In genomic region chr2:42792583-42793313, GRCh38 we compare ENCODE assay signal across 8 cellular contexts. TPM values are rescaled to one million over a fixed set of nuclear protein-coding genes. Genes with fewer than 3 reads are reported as not detected.
DNase-seq lines count a peak whose midpoint lies in the region; ATAC-seq and TF ChIP-seq lines count a peak whose summit lies in the region.

Gene HAAO, minus strand, starts transcription at chr2:42792583. Its CDS starts 47 bp downstream, at chr2:42792536.

- POLR2A ChIA-PET in CD4-positive, alpha-beta T cell (lab: Charles Lee) = interaction anchor here (5.6 kb wide), 1 partner anchor 18 kb away, joined by 44 read pairs; no protein-coding TSS in a partner anchor

- intact Hi-C loops in CD4-positive, alpha-beta T cell (cut with DNase I, micrococcal nuclease) = no loop called here

- no peak within 1 kb of the TSS for H3K27ac ChIP-seq in CD4-positive, alpha-beta T cell (ENCODE audit: low read depth, low read length)

- H3K4me3 Mint-ChIP-seq in CD4-positive, alpha-beta T cell = peak within 1 kb of the TSS; percentile 89

- peak within 1 kb of the TSS; percentile 60 for H3K4me3 ChIP-seq in epithelial cell of proximal tubule (ENCODE audit: low read depth, low read length)
- peak within 1 kb of the TSS; percentile 42 for H3K4me3 ChIP-seq in mucosa of stomach (ENCODE audit: low read length)

- ATAC-seq in CD4-positive, alpha-beta T cell (ENCODE audit: poor library complexity) = peak; percentile 60
- peak; percentile 41 for ATAC-seq in GM19395 (IDR thresholded peaks at IDR 0.05; ENCODE audit: unreplicated experiment)
- ATAC-seq in GM18870 (IDR thresholded peaks at IDR 0.05; ENCODE audit: unreplicated experiment) = no peak

- H3K9ac ChIP-seq in mucosa of stomach (ENCODE audit: low read length) = peak within 1 kb of the TSS; percentile 69

- H3K27me3 Mint-ChIP-seq in CD4-positive, alpha-beta T cell = peaks cover 48% of the 10 kb centered on the region

- DNase-seq in CD4-positive, alpha-beta T cell = no peak
- DNase-seq in NCI-H69 (lab: John Stamatoyannopoulos, UW) = peak; percentile 40
- DNase-seq in epithelial cell of proximal tubule (ENCODE audit: low read depth) = no peak
- no peak for DNase-seq in amniotic stem cell (lab: John Stamatoyannopoulos, UW)
- no peak for DNase-seq in SHP77 treated with DMSO at 0.1 percent for 48 hours (lab: John Stamatoyannopoulos, UW)

- no peaks in the 10 kb centered on the region for H3K9me3 Mint-ChIP-seq in CD4-positive, alpha-beta T cell

- peaks cover 30% of the 10 kb centered on the region for H3K4me1 Mint-ChIP-seq in CD4-positive, alpha-beta T cell (ENCODE audit: low read depth)

- H3K4me1 ChIP-seq in mucosa of stomach (ENCODE audit: control insufficient read depth, insufficient read depth, low read length) = peaks cover 12% of the 10 kb centered on the region

- no peaks in the 10 kb centered on the region for H3K9me3 ChIP-seq in CD4-positive, alpha-beta T cell (ENCODE audit: control insufficient read depth, low read length)
- H3K9me3 ChIP-seq in mucosa of stomach (ENCODE audit: control insufficient read depth, low read length) = no peaks in the 10 kb centered on the region

- H3K36me3 Mint-ChIP-seq in CD4-positive, alpha-beta T cell (ENCODE audit: low read depth) = no peaks in the 10 kb centered on the region

- CTCF ChIA-PET in CD4-positive, alpha-beta T cell (lab: Charles Lee) = interaction anchor here (0.9 kb wide), 1 partner anchor 8 kb away, joined by 3 read pairs; no protein-coding TSS in a partner anchor

- H3K27ac Mint-ChIP-seq in CD4-positive, alpha-beta T cell = no peak within 1 kb of the TSS

- no peaks in the 10 kb centered on the region for H3K36me3 ChIP-seq in mucosa of stomach (ENCODE audit: control insufficient read depth, insufficient read depth, low read length)

- no peak for TF ChIP-seq CTCF in CD4-positive, alpha-beta T cell (IDR thresholded peaks at IDR 0.05)
- TF ChIP-seq CTCF in epithelial cell of proximal tubule (conservative IDR thresholded peaks at IDR 0.05; ENCODE audit: low read depth, low read length) = no peak

- peaks cover 28% of the 10 kb centered on the region for H3K27me3 ChIP-seq in CD4-positive, alpha-beta T cell (ENCODE audit: control insufficient read depth, insufficient read depth, low read length)
- peaks cover 19% of the 10 kb centered on the region for H3K27me3 ChIP-seq in mucosa of stomach (ENCODE audit: control insufficient read depth, insufficient read depth, low read length)

RNA-seq across cellular contexts. Expression of gene HAAO, which starts in this region (rescaled TPM):
- total RNA-seq in CD4-positive, alpha-beta T cell = not detected
- 2.2 and 6.1 TPM in 2 replicates for total RNA-seq in epithelial cell of proximal tubule

Comparison
In these comparisons a context has a peak if more than half of its experiments do, and no peak if none do; other contexts are left out.
1. Peak in ATAC-seq in CD4-positive, alpha-beta T cell; RNA of the gene not detected or under 1 TPM.